18 cellular contexts compared by ENCODE assay signal in the genomic region with DNA sequence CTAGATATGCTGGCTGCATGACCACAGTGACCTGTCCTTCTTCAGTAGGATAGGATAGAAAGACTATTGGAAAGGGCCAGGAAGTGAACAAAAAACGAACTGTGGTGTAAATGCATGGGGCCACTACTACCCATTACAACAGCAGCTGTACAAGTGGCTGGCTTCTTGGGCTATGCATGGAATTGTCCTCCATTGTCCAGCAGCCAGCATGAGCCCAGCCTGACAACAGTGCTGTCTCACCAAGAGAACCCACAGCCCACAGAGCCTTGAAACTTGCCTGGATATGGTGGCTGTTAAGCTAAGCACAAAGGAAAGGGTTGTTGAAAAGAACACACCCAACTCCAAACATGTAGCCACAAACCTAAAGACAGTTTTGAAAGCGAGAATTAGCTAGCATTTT.
DNase-seq lines count a peak whose midpoint lies in the region; ATAC-seq and TF ChIP-seq lines count a peak whose summit lies in the region.
"Had no signal": no experiment of that assay in that cellular context is flagged by ENCODE, and none has a peak within 500 bp of the region (broad histone marks: within the 10 kb centered on the region; RNA-seq: fewer than 3 reads in every experiment).

No MANE protein-coding gene starts in this region.

- H3K27ac ChIP-seq in neural progenitor cell (no peak overlapping the region), heart right ventricle (no peak overlapping the region)
- H3K27ac ChIP-seq in CD4-positive, alpha-beta T cell (ENCODE audit: low read depth, low read length): no peak overlapping the region
- H3K27ac ChIP-seq: RWPE1 had no signal

- H3K9me3 ChIP-seq in neural progenitor cell (ENCODE audit: low read depth): no peaks in the 10 kb centered on the region
- H3K9me3 ChIP-seq in CD4-positive, alpha-beta T cell (ENCODE audit: control insufficient read depth, low read length): no peaks in the 10 kb centered on the region
- H3K9me3 ChIP-seq in heart right ventricle: no peaks in the 10 kb centered on the region

- no peaks in the 10 kb centered on the region for H4K20me1 ChIP-seq in neural progenitor cell (ENCODE audit: low read depth)

- POLR2A ChIA-PET in CD4-positive, alpha-beta T cell (lab: Charles Lee): no interaction called here

- DNase-seq in COLO668 (lab: John Stamatoyannopoulos, UW; ENCODE audit: unreplicated experiment) (peak; percentile 5), LNCaP clone FGC (ENCODE audit: low read depth) (no peak), neural progenitor cell (ENCODE audit: low spot score) (peak; percentile 52), heart right ventricle (no peak), NCI-H774 (lab: John Stamatoyannopoulos, UW) (no peak), foreskin melanocyte (no peak)
- DNase-seq in CD4-positive, alpha-beta T cell: no peak
- DNase-seq: ACHN; CD4-positive, alpha-beta memory T cell; GOT3; HFFc6; KG1; MM.1S; NCI-H1105; NCI-H1694 treated with DMSO at 0.1 percent for 48 hours; NCI-H446 treated with DMSO at 0.1 percent for 48 hours had no signal

- no peak overlapping the region for H3K9ac ChIP-seq in neural progenitor cell

- H3K27me3 ChIP-seq in neural progenitor cell (peaks cover 87% of the 10 kb centered on the region), heart right ventricle (peaks cover 0 to 99% (median 6%) of the 10 kb centered on the region in 7 donors)
- H3K27me3 ChIP-seq in CD4-positive, alpha-beta T cell (ENCODE audit: control insufficient read depth, insufficient read depth, low read length): peaks cover 35% of the 10 kb centered on the region

- intact Hi-C loops in CD4-positive, alpha-beta T cell (cut with DNase I, micrococcal nuclease): no loop called here
- intact Hi-C loops in heart right ventricle (cut with DNase I): no loop called here

- CTCF ChIA-PET in CD4-positive, alpha-beta T cell (lab: Charles Lee): no interaction called here

- peaks cover 10% of the 10 kb centered on the region for H3F3A ChIP-seq in neural progenitor cell (ENCODE audit: low read depth)

- H3K36me3 Mint-ChIP-seq in brain (peaks cover 3% of the 10 kb centered on the region), neural progenitor cell (peaks cover 15% of the 10 kb centered on the region)
- no peaks in the 10 kb centered on the region for H3K36me3 Mint-ChIP-seq in CD4-positive, alpha-beta T cell (ENCODE audit: low read depth)
- H3K36me3 Mint-ChIP-seq: CD4-positive, alpha-beta memory T cell had no signal

- H3K27ac Mint-ChIP-seq in brain: peak overlapping the region in 3 of 5 experiments; percentile 27 to 70 (median 41)
- no peak overlapping the region for H3K27ac Mint-ChIP-seq in neural progenitor cell
- H3K27ac Mint-ChIP-seq in CD4-positive, alpha-beta T cell: no peak overlapping the region
- H3K27ac Mint-ChIP-seq: CD4-positive, alpha-beta memory T cell; HFFc6 had no signal

- 81 to 86% methylated on average over 2 of the region's 2 CpGs for WGBS in heart right ventricle, 2 donors

- H3K4me1 ChIP-seq in neural progenitor cell (peaks cover 2% of the 10 kb centered on the region), heart right ventricle (peaks cover 0 to 5% (median 0%) of the 10 kb centered on the region in 9 donors)

- H3K9me3 Mint-ChIP-seq in brain: peaks cover 0 to 3% (median 0%) of the 10 kb centered on the region in 5 experiments
- H3K9me3 Mint-ChIP-seq in neural progenitor cell: no peaks in the 10 kb centered on the region
- H3K9me3 Mint-ChIP-seq in CD4-positive, alpha-beta T cell: no peaks in the 10 kb centered on the region
- H3K9me3 Mint-ChIP-seq: HFFc6 had no signal

- ATAC-seq in CD4-positive, alpha-beta T cell (ENCODE audit: poor library complexity): no peak
- ATAC-seq in heart right ventricle: no peak

- H3K27me3 Mint-ChIP-seq in brain: peaks cover 65% of the 10 kb centered on the region
- peaks cover 9% of the 10 kb centered on the region for H3K27me3 Mint-ChIP-seq in neural progenitor cell (ENCODE audit: insufficient read depth, low read depth)
- H3K27me3 Mint-ChIP-seq in CD4-positive, alpha-beta T cell: peaks cover 46% of the 10 kb centered on the region

- no peaks in the 10 kb centered on the region for H3K79me2 ChIP-seq in neural progenitor cell (ENCODE audit: low read depth)

- H3K4me3 ChIP-seq in LNCaP clone FGC (ENCODE audit: low read depth, low read length): peak overlapping the region; percentile 29
- H3K4me3 ChIP-seq in neural progenitor cell: no peak overlapping the region
- H3K4me3 ChIP-seq in heart right ventricle: no peak overlapping the region

- H3K4me2 ChIP-seq in neural progenitor cell: peak overlapping the region; percentile 12

- H3K4me1 Mint-ChIP-seq in brain (peaks cover 33% of the 10 kb centered on the region), neural progenitor cell (peaks cover 29% of the 10 kb centered on the region)
- H3K4me1 Mint-ChIP-seq in CD4-positive, alpha-beta T cell (ENCODE audit: low read depth): no peaks in the 10 kb centered on the region
- H3K4me1 Mint-ChIP-seq: CD4-positive, alpha-beta memory T cell had no signal

- H2AFZ ChIP-seq in neural progenitor cell (replicated peaks): no peak overlapping the region

- TF ChIP-seq CTCF in LNCaP clone FGC (IDR thresholded peaks at IDR 0.05; ENCODE audit: control insufficient read depth, extremely low read depth, insufficient read depth) (no peak), brain (conservative IDR thresholded peaks at IDR 0.05) (no peak), neural progenitor cell (IDR thresholded peaks at IDR 0.05) (no peak), heart right ventricle (IDR thresholded peaks at IDR 0.05) (no peak)
- no peak for TF ChIP-seq CTCF in CD4-positive, alpha-beta T cell (IDR thresholded peaks at IDR 0.05)

- H3K4me3 Mint-ChIP-seq in brain (peak overlapping the region in 4 of 5 experiments; percentile 45 to 70 (median 58)), neural progenitor cell (peak overlapping the region; percentile 4)
- H3K4me3 Mint-ChIP-seq in CD4-positive, alpha-beta T cell: no peak overlapping the region
- H3K4me3 Mint-ChIP-seq: CD4-positive, alpha-beta memory T cell; HFFc6 had no signal

- no peaks in the 10 kb centered on the region for H3K36me3 ChIP-seq in neural progenitor cell
- no peaks in the 10 kb centered on the region for H3K36me3 ChIP-seq in heart right ventricle

Comparison
In these comparisons a context has a peak if more than half of its experiments do, and no peak if none do; other contexts are left out.
1. DNase-seq: peak in COLO668 (single experiment) and neural progenitor cell (single experiment); none in LNCaP clone FGC (single experiment), CD4-positive, alpha-beta T cell (0 of 10), heart right ventricle (0 of 2), NCI-H774 (single experiment) and foreskin melanocyte (single experiment).
2. H3K27ac Mint-ChIP-seq: peak in brain (3 of 5); none in neural progenitor cell (single experiment) and CD4-positive, alpha-beta T cell (single experiment).